ENCODE assay signal across 8 cellular contexts in the genomic region with DNA sequence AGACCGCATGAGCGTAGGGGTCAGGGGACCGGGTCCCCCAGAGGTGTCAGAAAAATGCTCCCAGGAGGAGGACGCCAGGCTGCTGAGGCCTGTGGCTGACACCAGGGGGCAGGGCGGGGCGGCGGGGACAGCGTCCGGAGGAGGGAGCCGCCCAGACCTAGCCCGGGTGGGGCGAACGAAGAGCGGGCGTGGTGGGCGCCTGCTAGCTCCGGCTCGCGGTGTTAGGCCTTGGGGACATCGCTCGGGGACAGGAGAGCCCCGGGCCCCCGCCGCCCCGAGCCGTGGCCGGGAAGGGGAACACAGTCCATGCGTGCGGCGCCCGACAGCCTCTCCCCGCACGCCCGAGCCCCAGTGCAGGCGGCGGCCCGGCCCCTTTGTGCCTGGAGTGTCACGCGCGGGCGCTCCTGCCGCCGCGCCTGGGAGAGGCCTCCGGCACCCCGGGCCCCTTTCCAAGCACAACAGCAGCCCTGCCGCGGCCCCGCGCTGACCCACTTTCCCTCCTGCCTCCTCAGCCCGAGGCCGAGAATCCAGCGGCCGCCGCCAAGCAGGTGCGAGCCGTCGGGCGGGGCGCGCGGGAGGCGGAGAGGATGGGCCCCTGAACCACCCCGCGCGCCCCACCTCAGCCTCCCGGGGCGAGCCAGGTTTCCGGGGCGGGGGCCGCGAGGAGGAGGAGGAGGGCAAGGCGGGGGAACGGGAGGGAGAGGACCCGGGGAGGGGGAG.
A peak's percentile ranks its signal among the peaks of the same experiment; 100 is the strongest.
DNase-seq lines count a peak whose midpoint lies in the region; ATAC-seq and TF ChIP-seq lines count a peak whose summit lies in the region.

No MANE protein-coding gene starts in this region.

- no peaks in the 10 kb centered on the region for H3K36me3 Mint-ChIP-seq in naive thymus-derived CD8-positive, alpha-beta T cell
- peaks cover 0 to 3% of the 10 kb centered on the region in 2 donors for H3K36me3 Mint-ChIP-seq in stimulated activated naive B cell treated with anti-CD40 and anti-IgM and Interleukin-4, amounts not matched to agents 10 μg/mL and 1 μg/mL and 100 μg/mL, for 72 hours

- H3K9me3 Mint-ChIP-seq in naive thymus-derived CD8-positive, alpha-beta T cell = no peaks in the 10 kb centered on the region
- no peaks in the 10 kb centered on the region for H3K9me3 Mint-ChIP-seq in stimulated activated naive B cell treated with anti-CD40 and anti-IgM and Interleukin-4, amounts not matched to agents 10 μg/mL and 1 μg/mL and 100 μg/mL, for 72 hours

- DNase-seq in CMK (ENCODE audit: low read depth) (peak; percentile 40), OCI-M1 (lab: John Stamatoyannopoulos, UW) (peak; percentile 82), esophagus squamous epithelium (lab: John Stamatoyannopoulos, UW) (peak; percentile 64)
- DNase-seq in activated T-cell treated with anti-CD3 and anti-CD28 coated beads, Interleukin-2, amount 50 U/mL, for 48 hours = peak; percentile 90 to 91
- DNase-seq in naive thymus-derived CD8-positive, alpha-beta T cell = peak; percentile 52 to 84 (median 73)
- DNase-seq in stimulated activated naive B cell treated with anti-CD40 and anti-IgM and Interleukin-4, amounts not matched to agents 10 μg/mL and 1 μg/mL and 100 μg/mL, for 72 hours = peak; percentile 77

- intact Hi-C loops in esophagus squamous epithelium (cut with DNase I) = loop anchor here (10.0 kb wide), 1 partner anchor 179 kb away; no protein-coding TSS in a partner anchor

- H3K27ac ChIP-seq in esophagus squamous epithelium = peak overlapping the region; percentile 87 to 97 (median 94)

- POLR2A ChIA-PET in naive thymus-derived CD8-positive, alpha-beta T cell (lab: Charles Lee) = interaction anchor here (0.5 to 5.2 kb wide), 33 partner anchors 9 to 388 kb away, joined by 3 to 95 read pairs (median 5); partner anchors contain the start of gene KLF13

- no peaks in the 10 kb centered on the region for H3K9me3 ChIP-seq in esophagus squamous epithelium

- no peaks in the 10 kb centered on the region for H3K27me3 Mint-ChIP-seq in naive thymus-derived CD8-positive, alpha-beta T cell
- no peaks in the 10 kb centered on the region for H3K27me3 Mint-ChIP-seq in stimulated activated naive B cell treated with anti-CD40 and anti-IgM and Interleukin-4, amounts not matched to agents 10 μg/mL and 1 μg/mL and 100 μg/mL, for 72 hours

- no peaks in the 10 kb centered on the region for H3K36me3 ChIP-seq in esophagus squamous epithelium

- no peaks in the 10 kb centered on the region for H3K27me3 ChIP-seq in esophagus squamous epithelium

- H3K27ac Mint-ChIP-seq in naive thymus-derived CD8-positive, alpha-beta T cell = peak overlapping the region in 9 of 10 donors; percentile 4 to 92 (median 85)
- peak overlapping the region; percentile 98 for H3K27ac Mint-ChIP-seq in stimulated activated naive B cell treated with anti-CD40 and anti-IgM and Interleukin-4, amounts not matched to agents 10 μg/mL and 1 μg/mL and 100 μg/mL, for 72 hours

- peak in 2 of 4 donors; percentile 48 to 62 for TF ChIP-seq POLR2A in esophagus squamous epithelium (IDR thresholded peaks at IDR 0.05)

- peak overlapping the region; percentile 41 to 74 (median 58) for H3K4me3 ChIP-seq in esophagus squamous epithelium

- peaks cover 41 to 98% (median 49%) of the 10 kb centered on the region in 3 donors for H3K4me1 ChIP-seq in esophagus squamous epithelium

- peak; percentile 84 for ATAC-seq in GM19452 (IDR thresholded peaks at IDR 0.05; ENCODE audit: unreplicated experiment)
- ATAC-seq in HG03571 (IDR thresholded peaks at IDR 0.05; ENCODE audit: unreplicated experiment) = peak; percentile 73
- peak; percentile 72 to 78 for ATAC-seq in naive thymus-derived CD8-positive, alpha-beta T cell
- peak; percentile 87 for ATAC-seq in stimulated activated naive B cell treated with anti-CD40 and anti-IgM and Interleukin-4, amounts not matched to agents 10 μg/mL and 1 μg/mL and 100 μg/mL, for 72 hours (replicated peaks)

- H3K4me3 Mint-ChIP-seq in naive thymus-derived CD8-positive, alpha-beta T cell = peak overlapping the region; percentile 48 to 88 (median 68)
- H3K4me3 Mint-ChIP-seq in stimulated activated naive B cell treated with anti-CD40 and anti-IgM and Interleukin-4, amounts not matched to agents 10 μg/mL and 1 μg/mL and 100 μg/mL, for 72 hours = peak overlapping the region; percentile 90 to 96

- TF ChIP-seq CTCF in esophagus squamous epithelium (IDR thresholded peaks at IDR 0.05) = peak; percentile 86 to 96 (median 90)

- peaks cover 16 to 45% (median 35%) of the 10 kb centered on the region in 4 donors for H3K4me1 Mint-ChIP-seq in naive thymus-derived CD8-positive, alpha-beta T cell
- H3K4me1 Mint-ChIP-seq in stimulated activated naive B cell treated with anti-CD40 and anti-IgM and Interleukin-4, amounts not matched to agents 10 μg/mL and 1 μg/mL and 100 μg/mL, for 72 hours = peaks cover 20 to 35% of the 10 kb centered on the region in 2 donors

- WGBS in esophagus squamous epithelium, 2 donors = 0% methylated on average over 1 to 21 of the region's 75 CpGs

Comparison
In these comparisons a context has a peak if more than half of its experiments do, and no peak if none do; other contexts are left out.
1. Peak in every context shown above with its lines: DNase-seq, ATAC-seq, H3K4me3 ChIP-seq and H3K27ac ChIP-seq.
2. DNase-seq: peak in every context shown above with its lines; median percentile 90 in activated T-cell treated with anti-CD3 and anti-CD28 coated beads, Interleukin-2, amount 50 U/mL, for 48 hours; 82 in OCI-M1; 77 in stimulated activated naive B cell treated with anti-CD40 and anti-IgM and Interleukin-4, amounts not matched to agents 10 μg/mL and 1 μg/mL and 100 μg/mL, for 72 hours; 73 in naive thymus-derived CD8-positive, alpha-beta T cell; 64 in esophagus squamous epithelium; 40 in CMK.